In genomic region chr17:65039349-65039988, GRCh38 we compare ENCODE assay signal across 9 cellular contexts. TPM values are rescaled to one million over a fixed set of nuclear protein-coding genes. Genes with fewer than 3 reads are reported as not detected.
DNase-seq lines count a peak whose midpoint lies in the region; ATAC-seq and TF ChIP-seq lines count a peak whose summit lies in the region.
"Had no signal": no experiment of that assay in that cellular context is flagged by ENCODE, and none has a peak within 500 bp of the region (broad histone marks: within the 10 kb centered on the region; RNA-seq: fewer than 3 reads in every experiment).

No MANE protein-coding gene starts in this region.

- H3K4me1 Mint-ChIP-seq in activated CD4-positive, alpha-beta memory T cell treated with anti-CD3 and anti-CD28 coated beads for 36 hours (ENCODE audit: low read depth) = peaks cover 81% of the 10 kb centered on the region

- H3K27me3 Mint-ChIP-seq in activated CD4-positive, alpha-beta memory T cell treated with anti-CD3 and anti-CD28 coated beads for 36 hours = no peaks in the 10 kb centered on the region

- peak overlapping the region; percentile 87 for H3K27ac Mint-ChIP-seq in activated CD4-positive, alpha-beta memory T cell treated with anti-CD3 and anti-CD28 coated beads for 36 hours

- peak overlapping the region; percentile 60 for H3K4me3 Mint-ChIP-seq in activated CD4-positive, alpha-beta memory T cell treated with anti-CD3 and anti-CD28 coated beads for 36 hours

- intact Hi-C loops in activated CD4-positive, alpha-beta memory T cell treated with anti-CD3 and anti-CD28 coated beads for 36 hours (cut with micrococcal nuclease) = loop anchor here (1.0 to 2.0 kb wide), 6 partner anchors 10 to 83 kb away; no protein-coding TSS in a partner anchor
- intact Hi-C loops in mucosa of descending colon (cut with DNase I, micrococcal nuclease) = no loop called here

- POLR2A ChIA-PET in activated CD4-positive, alpha-beta memory T cell treated with anti-CD3 and anti-CD28 coated beads for 36 hours (lab: Charles Lee) = interaction anchor here (0.5 to 4.5 kb wide), 3 partner anchors 11 to 65 kb away, joined by 3 to 17 read pairs (median 9); no protein-coding TSS in a partner anchor
- POLR2A ChIA-PET in HEK293T (lab: Yijun Ruan, JAX) = interaction anchor here (1.6 kb wide), 1 partner anchor 18 kb away, joined by 5 read pairs; the partner anchor contains the start of gene GNA13

- peak; percentile 79 for ATAC-seq in GM19395 (IDR thresholded peaks at IDR 0.05; ENCODE audit: unreplicated experiment)
- ATAC-seq in HG03108 (IDR thresholded peaks at IDR 0.05; ENCODE audit: unreplicated experiment) = peak; percentile 66
- ATAC-seq in mucosa of descending colon = peak; percentile 84

- peaks cover 12% of the 10 kb centered on the region for H3K4me1 ChIP-seq in mucosa of descending colon (ENCODE audit: low read depth)

- peak; percentile 65 for DNase-seq in activated CD4-positive, alpha-beta memory T cell treated with anti-CD3 and anti-CD28 coated beads for 36 hours
- no peak for DNase-seq in mucosa of descending colon
- DNase-seq in NCI-H2029 (lab: John Stamatoyannopoulos, UW) = no peak
- DNase-seq in iPS-NIHi11 (ENCODE audit: low spot score) = no peak
- DNase-seq in HEK293T (ENCODE audit: extremely low spot score) = no peak
- no peak for DNase-seq in NCI-H1092 (lab: John Stamatoyannopoulos, UW)

- H3K9me3 Mint-ChIP-seq in activated CD4-positive, alpha-beta memory T cell treated with anti-CD3 and anti-CD28 coated beads for 36 hours = no peaks in the 10 kb centered on the region

- peaks cover 30% of the 10 kb centered on the region for H3K36me3 Mint-ChIP-seq in activated CD4-positive, alpha-beta memory T cell treated with anti-CD3 and anti-CD28 coated beads for 36 hours

- TF ChIP-seq CTCF in mucosa of descending colon (IDR thresholded peaks at IDR 0.05) = no peak

- CTCF ChIA-PET in activated CD4-positive, alpha-beta memory T cell treated with anti-CD3 and anti-CD28 coated beads for 36 hours (lab: Charles Lee) = interaction anchor here (0.6 to 2.7 kb wide), 6 partner anchors 10 to 101 kb away, joined by 3 to 16 read pairs (median 6); partner anchors contain the start of gene RGS9
- CTCF ChIA-PET in HEK293T (lab: Yijun Ruan, JAX) = no interaction called here

- no peak overlapping the region for H3K4me3 ChIP-seq in mucosa of descending colon
- H3K4me3 ChIP-seq: SJSA1 had no signal

- no peaks in the 10 kb centered on the region for H3K9me3 ChIP-seq in mucosa of descending colon

- H3K36me3 ChIP-seq in mucosa of descending colon (ENCODE audit: low read depth) = no peaks in the 10 kb centered on the region

TF ChIP-seq in HEK293T, 16 proteins besides CTCF, POLR2A, EP300 and RAD21:
- TF ChIP-seq ZNF384 (IDR thresholded peaks at IDR 0.05) (no peak), ARNT (IDR thresholded peaks at IDR 0.05) (no peak)

RNA-seq across cellular contexts. Expression of gene GNA13, which starts 17.1 kb away (rescaled TPM):
- total RNA-seq in activated CD4-positive, alpha-beta memory T cell treated with anti-CD3 and anti-CD28 coated beads for 36 hours = 10 to 100 TPM; 55.4 to 55.7 TPM
- 10 to 100 TPM; 69.0 to 95.5 (median 92.2) TPM for total RNA-seq in mucosa of descending colon
